22 cellular contexts compared by ENCODE assay signal in the genomic region with DNA sequence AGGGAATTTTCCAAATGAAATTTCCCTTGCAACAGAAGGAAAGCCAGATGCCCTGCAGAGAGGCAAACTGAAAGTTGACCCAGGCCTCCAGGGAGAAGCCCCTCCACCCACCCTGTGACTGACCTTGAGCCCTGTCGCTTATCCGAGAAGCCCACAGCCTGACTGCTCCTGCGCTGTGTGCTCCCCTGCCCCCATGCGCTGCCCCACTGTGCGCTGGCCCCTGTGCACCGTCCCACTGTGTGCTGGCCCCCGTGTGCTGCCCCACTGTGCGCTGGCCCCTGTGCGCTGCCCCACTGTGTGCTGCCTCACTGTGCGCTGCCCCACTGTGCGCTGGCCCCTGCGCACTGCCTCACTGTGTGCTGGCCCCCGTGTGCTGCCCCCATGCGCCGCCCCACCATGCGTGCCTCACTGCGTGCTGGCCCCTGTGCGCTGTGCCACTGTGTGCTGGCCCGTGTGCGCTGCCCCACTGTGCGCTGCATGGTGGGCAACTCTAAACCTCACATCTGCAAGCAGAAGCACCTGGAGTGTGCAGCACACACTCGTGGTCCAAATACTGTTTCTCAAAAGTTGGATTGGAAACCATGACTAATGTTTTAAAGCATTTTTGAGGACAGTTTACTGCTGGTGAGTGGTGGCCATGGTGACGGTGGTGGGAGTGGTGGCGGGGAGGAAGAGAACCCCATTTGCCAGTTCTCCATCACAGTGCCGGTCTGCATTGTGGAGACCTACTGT. TPM values are rescaled to one million over a fixed set of nuclear protein-coding genes. Genes with fewer than 3 reads are reported as not detected.
DNase-seq lines count a peak whose midpoint lies in the region; ATAC-seq and TF ChIP-seq lines count a peak whose summit lies in the region.
"Had no signal": no experiment of that assay in that cellular context is flagged by ENCODE, and none has a peak within 500 bp of the region (broad histone marks: within the 10 kb centered on the region; RNA-seq: fewer than 3 reads in every experiment).

No MANE protein-coding gene starts in this region.

- H3K9me3 Mint-ChIP-seq in natural killer cell treated with Interleukin-12 subunit alpha and Interleukin-12 subunit beta and Interleukin-15 and Interleukin-18, amount 100 ng/mL, for 72 hours, result no peaks in the 10 kb centered on the region
- H3K9me3 Mint-ChIP-seq: stimulated activated effector memory CD8-positive, alpha-beta T cell treated with anti-CD3 and anti-CD28 coated beads, Interleukin-12 subunit alpha, Interleukin-12 subunit beta, amount 100 ng/mL, for 72 hours had no signal

- in situ Hi-C loops in astrocyte of the spinal cord (cut with HindIII; ENCODE audit: low sequenced_read_pairs), result no loop called here

- H3K27me3 ChIP-seq in H7 (ENCODE audit: control insufficient read depth, insufficient read depth, low read length), result peaks cover 3% of the 10 kb centered on the region
- peaks cover 2% of the 10 kb centered on the region for H3K27me3 ChIP-seq in osteoblast (ENCODE audit: insufficient read depth, low read length)
- H3K27me3 ChIP-seq: Peyer's patch, right lobe of liver had no signal

- H3K36me3 ChIP-seq in H7 (replicated peaks; ENCODE audit: control insufficient read depth, insufficient read depth, low read length) (no peaks in the 10 kb centered on the region), osteoblast (ENCODE audit: insufficient read depth, low read length) (no peaks in the 10 kb centered on the region)
- H3K36me3 ChIP-seq: Peyer's patch, right lobe of liver, thoracic aorta had no signal

- no peak for TF ChIP-seq CTCF in astrocyte of the spinal cord (IDR thresholded peaks at IDR 0.05; ENCODE audit: low read depth, low read length)
- no peak for TF ChIP-seq CTCF in osteoblast (IDR thresholded peaks at IDR 0.05; ENCODE audit: extremely low read depth, low read depth, low read length)

- H3K4me3 ChIP-seq in H7 (ENCODE audit: insufficient read depth, low read depth, low read length) (no peak overlapping the region), astrocyte of the spinal cord (ENCODE audit: low read depth, low read length) (no peak overlapping the region), osteoblast (ENCODE audit: insufficient read depth, low read length) (no peak overlapping the region)
- H3K4me3 ChIP-seq: lung, Peyer's patch, right lobe of liver, SK-N-MC, thoracic aorta had no signal

- H3K4me1 ChIP-seq in osteoblast (ENCODE audit: insufficient read depth, low read length), result no peaks in the 10 kb centered on the region
- H3K4me1 ChIP-seq: parathyroid adenoma, Peyer's patch, right lobe of liver had no signal

- no peak overlapping the region for H3K4me2 ChIP-seq in osteoblast (ENCODE audit: insufficient read depth, low read length)

- H3K27ac Mint-ChIP-seq in natural killer cell treated with Interleukin-12 subunit alpha and Interleukin-12 subunit beta and Interleukin-15 and Interleukin-18, amount 100 ng/mL, for 72 hours, result no peak overlapping the region
- no peak overlapping the region for H3K27ac Mint-ChIP-seq in T-helper 17 cell
- H3K27ac Mint-ChIP-seq: activated CD8-positive, alpha-beta memory T cell treated with anti-CD3 and anti-CD28 coated beads, Interleukin-2, amount 10 ng/mL, durations not matched to agents 7 days and 5 days; naive B cell had no signal

- no peak overlapping the region for H3K4me3 Mint-ChIP-seq in natural killer cell treated with Interleukin-12 subunit alpha and Interleukin-12 subunit beta and Interleukin-15 and Interleukin-18, amount 100 ng/mL, for 72 hours
- no peak overlapping the region for H3K4me3 Mint-ChIP-seq in T-helper 17 cell
- H3K4me3 Mint-ChIP-seq: activated CD8-positive, alpha-beta memory T cell treated with anti-CD3 and anti-CD28 coated beads, Interleukin-2, amount 10 ng/mL, durations not matched to agents 7 days and 5 days; naive B cell; stimulated activated effector memory CD8-positive, alpha-beta T cell treated with anti-CD3 and anti-CD28 coated beads, Interleukin-12 subunit alpha, Interleukin-12 subunit beta, amount 100 ng/mL, for 72 hours had no signal

- peak; percentile 35 for DNase-seq in activated CD4-positive, alpha-beta T cell treated with anti-CD3 and anti-CD28 coated beads for 48 hours
- no peak for DNase-seq in activated CD4-positive, alpha-beta T cell treated with anti-CD3 and anti-CD28 coated beads, Interleukin-2, amount 50 U/mL, for 1 hour
- peak; percentile 49 for DNase-seq in H7
- DNase-seq in astrocyte of the spinal cord (ENCODE audit: low read depth, low spot score), result peak; percentile 20
- peak; percentile 85 for DNase-seq in osteoblast (ENCODE audit: insufficient read length, low spot score, missing footprints)
- DNase-seq in natural killer cell treated with Interleukin-12 subunit alpha and Interleukin-12 subunit beta and Interleukin-15 and Interleukin-18, amount 100 ng/mL, for 72 hours (ENCODE audit: low spot score), result no peak
- DNase-seq in activated T-cell treated with anti-CD3 and anti-CD28 coated beads, Interleukin-2, amount 50 U/mL, for 1 hour, result no peak
- no peak for DNase-seq in T-helper 17 cell
- DNase-seq: activated CD8-positive, alpha-beta memory T cell treated with anti-CD3 and anti-CD28 coated beads, Interleukin-2, amount 10 ng/mL, durations not matched to agents 7 days and 5 days; Karpas-422; naive B cell; NCI-H1105 treated with DMSO at 0.1 percent for 48 hours; NCI-H2107; NK-92 treated with Interleukin-12 subunit alpha and Interleukin-12 subunit beta, amount 100 ng/mL, for 24 hours; Peyer's patch; right lobe of liver; T-helper 9 cell had no signal

- peaks cover 0 to 3% of the 10 kb centered on the region in 2 donors for H3K4me1 Mint-ChIP-seq in natural killer cell treated with Interleukin-12 subunit alpha and Interleukin-12 subunit beta and Interleukin-15 and Interleukin-18, amount 100 ng/mL, for 72 hours (ENCODE audit: low read depth in 2 of 2)
- peaks cover under 1% of the 10 kb centered on the region for H3K4me1 Mint-ChIP-seq in T-helper 17 cell
- H3K4me1 Mint-ChIP-seq: activated CD8-positive, alpha-beta memory T cell treated with anti-CD3 and anti-CD28 coated beads, Interleukin-2, amount 10 ng/mL, durations not matched to agents 7 days and 5 days had no signal

- H3K9me3 ChIP-seq in osteoblast (ENCODE audit: low read depth, low read length) (peaks cover 2% of the 10 kb centered on the region), T-helper 17 cell (ENCODE audit: control insufficient read depth, low read length, poor library complexity, severe bottlenecking) (no peaks in the 10 kb centered on the region)
- H3K9me3 ChIP-seq: Peyer's patch, right lobe of liver had no signal

- H3K27ac ChIP-seq in osteoblast (ENCODE audit: low read depth, low read length), result no peak overlapping the region
- H3K27ac ChIP-seq: parathyroid adenoma, Peyer's patch, right lobe of liver, SK-N-MC, thoracic aorta had no signal

- ATAC-seq in natural killer cell treated with Interleukin-12 subunit alpha and Interleukin-12 subunit beta and Interleukin-15 and Interleukin-18, amount 100 ng/mL, for 72 hours, result no peak
- ATAC-seq in T-helper 17 cell, result no peak
- ATAC-seq: activated CD8-positive, alpha-beta memory T cell treated with anti-CD3 and anti-CD28 coated beads, Interleukin-2, amount 10 ng/mL, durations not matched to agents 7 days and 5 days; stimulated activated effector memory CD8-positive, alpha-beta T cell treated with anti-CD3 and anti-CD28 coated beads, Interleukin-12 subunit alpha, Interleukin-12 subunit beta, amount 100 ng/mL, for 72 hours had no signal

- no peaks in the 10 kb centered on the region for H3K36me3 Mint-ChIP-seq in natural killer cell treated with Interleukin-12 subunit alpha and Interleukin-12 subunit beta and Interleukin-15 and Interleukin-18, amount 100 ng/mL, for 72 hours
- H3K36me3 Mint-ChIP-seq in T-helper 17 cell (ENCODE audit: low read depth), result no peaks in the 10 kb centered on the region
- H3K36me3 Mint-ChIP-seq: activated CD8-positive, alpha-beta memory T cell treated with anti-CD3 and anti-CD28 coated beads, Interleukin-2, amount 10 ng/mL, durations not matched to agents 7 days and 5 days; stimulated activated effector memory CD8-positive, alpha-beta T cell treated with anti-CD3 and anti-CD28 coated beads, Interleukin-12 subunit alpha, Interleukin-12 subunit beta, amount 100 ng/mL, for 72 hours had no signal

- H2AFZ ChIP-seq in osteoblast (ENCODE audit: low read length), result no peak overlapping the region
- H2AFZ ChIP-seq: parathyroid adenoma had no signal

- H3K27me3 Mint-ChIP-seq in natural killer cell treated with Interleukin-12 subunit alpha and Interleukin-12 subunit beta and Interleukin-15 and Interleukin-18, amount 100 ng/mL, for 72 hours, result peaks cover 21% of the 10 kb centered on the region in 2 donors
- peaks cover under 1% of the 10 kb centered on the region for H3K27me3 Mint-ChIP-seq in T-helper 17 cell

- peaks cover 5% of the 10 kb centered on the region for H4K20me1 ChIP-seq in osteoblast (ENCODE audit: insufficient read depth, low read length)

- no peaks in the 10 kb centered on the region for H3K79me2 ChIP-seq in osteoblast (ENCODE audit: insufficient read depth, low read length)
- H3K79me2 ChIP-seq: parathyroid adenoma had no signal

RNA-seq across cellular contexts. Expression of gene GRPEL1, which starts 8.3 kb away (rescaled TPM):
- 30.7 and 35.4 TPM in 2 replicates for total RNA-seq in H7 (2014; rRNA removed; shearing (Covaris generic))
- total RNA-seq in osteoblast, result 10.3 and 21.0 TPM in 2 replicates
- total RNA-seq in natural killer cell treated with Interleukin-12 subunit alpha and Interleukin-12 subunit beta and Interleukin-15 and Interleukin-18, amount 100 ng/mL, for 72 hours, result 10 to 100 TPM; 71.0 to 73.6 TPM
- total RNA-seq in T-helper 17 cell, result 10 to 100 TPM; 45.8 to 47.1 TPM

RNA-seq across cellular contexts. Expression of gene TADA2B, which starts 33.0 kb away (rescaled TPM):
- total RNA-seq in H7 (2014; rRNA removed; shearing (Covaris generic)), result 14.0 TPM in 2 replicates
- 12.7 and 13.0 TPM in 2 replicates for total RNA-seq in osteoblast
- 10 to 100 TPM; 15.8 to 16.9 TPM for total RNA-seq in natural killer cell treated with Interleukin-12 subunit alpha and Interleukin-12 subunit beta and Interleukin-15 and Interleukin-18, amount 100 ng/mL, for 72 hours
- total RNA-seq in T-helper 17 cell, result 10 to 100 TPM; 31.8 to 40.9 TPM

Comparison
In these comparisons a context has a peak if more than half of its experiments do, and no peak if none do; other contexts are left out.
1. DNase-seq: peak in activated CD4-positive, alpha-beta T cell treated with anti-CD3 and anti-CD28 coated beads for 48 hours (single experiment), H7 (single experiment), astrocyte of the spinal cord (single experiment) and osteoblast (single experiment); none in activated CD4-positive, alpha-beta T cell treated with anti-CD3 and anti-CD28 coated beads, Interleukin-2, amount 50 U/mL, for 1 hour (single experiment), natural killer cell treated with Interleukin-12 subunit alpha and Interleukin-12 subunit beta and Interleukin-15 and Interleukin-18, amount 100 ng/mL, for 72 hours (single experiment), activated T-cell treated with anti-CD3 and anti-CD28 coated beads, Interleukin-2, amount 50 U/mL, for 1 hour (single experiment) and T-helper 17 cell (0 of 3).